In the genomic region with DNA sequence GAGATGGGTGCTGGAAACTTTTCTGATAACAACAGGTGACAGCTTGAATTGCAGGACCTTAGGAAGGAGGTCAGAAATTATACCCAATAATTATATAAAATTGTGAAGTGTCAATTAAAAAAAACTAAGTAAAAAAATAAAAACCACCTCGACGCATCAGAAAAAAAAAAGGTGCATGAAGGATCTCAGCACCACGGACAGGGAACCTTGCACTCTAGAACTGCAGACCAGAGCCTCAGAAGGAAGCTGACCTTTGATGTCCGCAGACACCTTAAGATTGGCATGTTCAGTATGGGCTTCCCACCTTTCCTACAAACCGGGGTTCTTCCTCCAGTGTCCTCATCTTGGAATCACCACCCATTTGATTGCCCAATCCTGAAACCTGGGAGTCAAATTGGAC, we compare ENCODE assay signal across 1 cellular context.
TF ChIP-seq lines count a peak whose summit lies in the region.

No MANE protein-coding gene starts in this region.

TF ChIP-seq in HepG2, 621 proteins besides CTCF, POLR2A, EP300 and RAD21:
- TF ChIP-seq, protein P1, sequence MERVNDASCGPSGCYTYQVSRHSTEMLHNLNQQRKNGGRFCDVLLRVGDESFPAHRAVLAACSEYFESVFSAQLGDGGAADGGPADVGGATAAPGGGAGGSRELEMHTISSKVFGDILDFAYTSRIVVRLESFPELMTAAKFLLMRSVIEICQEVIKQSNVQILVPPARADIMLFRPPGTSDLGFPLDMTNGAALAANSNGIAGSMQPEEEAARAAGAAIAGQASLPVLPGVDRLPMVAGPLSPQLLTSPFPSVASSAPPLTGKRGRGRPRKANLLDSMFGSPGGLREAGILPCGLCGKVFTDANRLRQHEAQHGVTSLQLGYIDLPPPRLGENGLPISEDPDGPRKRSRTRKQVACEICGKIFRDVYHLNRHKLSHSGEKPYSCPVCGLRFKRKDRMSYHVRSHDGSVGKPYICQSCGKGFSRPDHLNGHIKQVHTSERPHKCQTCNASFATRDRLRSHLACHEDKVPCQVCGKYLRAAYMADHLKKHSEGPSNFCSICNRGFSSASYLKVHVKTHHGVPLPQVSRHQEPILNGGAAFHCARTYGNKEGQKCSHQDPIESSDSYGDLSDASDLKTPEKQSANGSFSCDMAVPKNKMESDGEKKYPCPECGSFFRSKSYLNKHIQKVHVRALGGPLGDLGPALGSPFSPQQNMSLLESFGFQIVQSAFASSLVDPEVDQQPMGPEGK (CRISPR knock-in tag; IDR thresholded peaks at IDR 0.05), result no peak
- TF ChIP-seq MIER2 (CRISPR knock-in tag; IDR thresholded peaks at IDR 0.05), result peak; percentile 76; the same call in 1 of the 2 replicates
- TF ChIP-seq ZNF441 (CRISPR knock-in tag; IDR thresholded peaks at IDR 0.05; ENCODE audit: borderline replicate concordance), result no peak
- TF ChIP-seq CEBPB (IDR thresholded peaks at IDR 0.05; ENCODE audit: borderline replicate concordance, low read depth, low read length), result 0 out of 2 replicates have a peak, but pooled peaks have one; percentile 13
- TF ChIP-seq, protein P2, sequence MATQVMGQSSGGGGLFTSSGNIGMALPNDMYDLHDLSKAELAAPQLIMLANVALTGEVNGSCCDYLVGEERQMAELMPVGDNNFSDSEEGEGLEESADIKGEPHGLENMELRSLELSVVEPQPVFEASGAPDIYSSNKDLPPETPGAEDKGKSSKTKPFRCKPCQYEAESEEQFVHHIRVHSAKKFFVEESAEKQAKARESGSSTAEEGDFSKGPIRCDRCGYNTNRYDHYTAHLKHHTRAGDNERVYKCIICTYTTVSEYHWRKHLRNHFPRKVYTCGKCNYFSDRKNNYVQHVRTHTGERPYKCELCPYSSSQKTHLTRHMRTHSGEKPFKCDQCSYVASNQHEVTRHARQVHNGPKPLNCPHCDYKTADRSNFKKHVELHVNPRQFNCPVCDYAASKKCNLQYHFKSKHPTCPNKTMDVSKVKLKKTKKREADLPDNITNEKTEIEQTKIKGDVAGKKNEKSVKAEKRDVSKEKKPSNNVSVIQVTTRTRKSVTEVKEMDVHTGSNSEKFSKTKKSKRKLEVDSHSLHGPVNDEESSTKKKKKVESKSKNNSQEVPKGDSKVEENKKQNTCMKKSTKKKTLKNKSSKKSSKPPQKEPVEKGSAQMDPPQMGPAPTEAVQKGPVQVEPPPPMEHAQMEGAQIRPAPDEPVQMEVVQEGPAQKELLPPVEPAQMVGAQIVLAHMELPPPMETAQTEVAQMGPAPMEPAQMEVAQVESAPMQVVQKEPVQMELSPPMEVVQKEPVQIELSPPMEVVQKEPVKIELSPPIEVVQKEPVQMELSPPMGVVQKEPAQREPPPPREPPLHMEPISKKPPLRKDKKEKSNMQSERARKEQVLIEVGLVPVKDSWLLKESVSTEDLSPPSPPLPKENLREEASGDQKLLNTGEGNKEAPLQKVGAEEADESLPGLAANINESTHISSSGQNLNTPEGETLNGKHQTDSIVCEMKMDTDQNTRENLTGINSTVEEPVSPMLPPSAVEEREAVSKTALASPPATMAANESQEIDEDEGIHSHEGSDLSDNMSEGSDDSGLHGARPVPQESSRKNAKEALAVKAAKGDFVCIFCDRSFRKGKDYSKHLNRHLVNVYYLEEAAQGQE (IDR thresholded peaks at IDR 0.05; ENCODE audit: borderline replicate concordance in 1 of 2, low read depth in 1 of 2, low read length in 2 of 2), result peak; percentile 28 to 88
